31 cellular contexts compared by ENCODE assay signal in genomic region chr4:187135878-187136277, GRCh38.
"Had no signal": no experiment of that assay in that cellular context is flagged by ENCODE, and none has a peak within 500 bp of the region (broad histone marks: within the 10 kb centered on the region; RNA-seq: fewer than 3 reads in every experiment).

No MANE protein-coding gene starts in this region.

- H3K36me3 ChIP-seq: ascending aorta had no signal

- DNase-seq: activated B cell treated with CpG ODN at 0.5 μM for 24 hours; activated CD4-positive, alpha-beta memory T cell treated with anti-CD3 and anti-CD28 coated beads for 36 hours; activated CD4-positive, alpha-beta T cell treated with anti-CD3 and anti-CD28 coated beads for 4 hours; activated CD4-positive, alpha-beta T cell treated with anti-CD3 and anti-CD28 coated beads, Interleukin-2, amount 10 ng/mL, durations not matched to agents 24 days and 14 days; activated CD4-positive, alpha-beta T cell treated with anti-CD3 and anti-CD28 coated beads, Interleukin-2, amount 50 U/mL, for 1 hour; activated CD4-positive, alpha-beta T cell treated with anti-CD3 and anti-CD28 coated beads, Interleukin-2, amount 50 U/mL, for 4 hours; activated CD4-positive, CD25-positive, alpha-beta regulatory T cell treated with anti-CD3 and anti-CD28 coated beads, Interleukin-2, amount 50 U/mL, for 72 hours; activated CD8-positive, alpha-beta memory T cell treated with anti-CD3 and anti-CD28 coated beads, Interleukin-2, amount 50 U/mL, for 48 hours; activated CD8-positive, alpha-beta T cell treated with anti-CD3 and anti-CD28 coated beads for 36 hours; activated effector memory CD4-positive, alpha-beta T cell treated with Interleukin-2 at 50 U/mL for 16 hours; activated gamma-delta T cell; activated naive CD4-positive, alpha-beta T cell treated with anti-CD3 and anti-CD28 coated beads, Interleukin-2, amount 10 ng/mL, durations not matched to agents 7 days and 5 days; activated naive CD4-positive, alpha-beta T cell treated with Interleukin-2 at 50 U/mL for 16 hours; activated naive CD8-positive, alpha-beta T cell treated with anti-CD3 and anti-CD28 coated beads, Interleukin-2, amount 10 ng/mL, durations not matched to agents 7 days and 5 days; activated naive CD8-positive, alpha-beta T cell treated with anti-CD3 and anti-CD28 coated beads, Interleukin-2, amount 50 U/mL, for 24 hours; activated T-cell treated with anti-CD3 and anti-CD28 coated beads, Interleukin-2, amount 50 U/mL, for 24 hours; activated T-cell treated with anti-CD3 and anti-CD28 coated beads, Interleukin-2, amount 50 U/mL, for 48 hours; amygdala; anterior cingulate cortex; central memory CD4-positive, alpha-beta T cell; T-helper 1 cell; T-helper 2 cell; T-helper 9 cell had no signal

- H3K27ac Mint-ChIP-seq: activated B cell treated with CpG ODN at 0.5 μM for 24 hours; activated CD4-positive, alpha-beta memory T cell treated with anti-CD3 and anti-CD28 coated beads for 36 hours; activated CD4-positive, alpha-beta T cell treated with anti-CD3 and anti-CD28 coated beads, Interleukin-2, amount 10 ng/mL, durations not matched to agents 24 days and 14 days; activated CD8-positive, alpha-beta T cell treated with anti-CD3 and anti-CD28 coated beads for 36 hours; activated naive CD4-positive, alpha-beta T cell treated with anti-CD3 and anti-CD28 coated beads, Interleukin-2, amount 10 ng/mL, durations not matched to agents 7 days and 5 days; activated naive CD4-positive, alpha-beta T cell treated with anti-CD3 and anti-CD28 coated beads, Interleukin-2, amount 50 U/mL, for 24 hours; activated naive CD8-positive, alpha-beta T cell; activated naive CD8-positive, alpha-beta T cell treated with anti-CD3 and anti-CD28 coated beads, Interleukin-2, amount 10 ng/mL, durations not matched to agents 7 days and 5 days; activated naive CD8-positive, alpha-beta T cell treated with anti-CD3 and anti-CD28 coated beads, Interleukin-2, amount 50 U/mL, for 24 hours; activated T-cell treated with anti-CD3 and anti-CD28 coated beads, Interleukin-2, amount 50 U/mL, for 24 hours; activated T-helper 2 cell treated with anti-CD3 and anti-CD28 coated beads, Interferon-gamma antibody, Interleukin-2, Interleukin-4, amounts not matched to agents 10 μg/mL and 5 μg/mL and 100 μg/mL, durations not matched to agents 14 hours and 24 hours and 36 hours; brain; T-helper 1 cell treated with Interleukin-12 subunit alpha and Interleukin-12 subunit beta and Interleukin-4 antibody, amounts not matched to agents 30 μg/mL and 1 μg/mL, for 36 hours; T-helper 2 cell treated with Interferon-gamma antibody and Interleukin-4, amounts not matched to agents 5 μg/mL and 100 μg/mL, for 36 hours had no signal

- H3K4me3 Mint-ChIP-seq: activated B cell treated with CpG ODN at 0.5 μM for 24 hours; activated CD4-positive, alpha-beta memory T cell treated with anti-CD3 and anti-CD28 coated beads for 36 hours; activated CD4-positive, alpha-beta T cell treated with anti-CD3 and anti-CD28 coated beads, Interleukin-2, amount 10 ng/mL, durations not matched to agents 24 days and 14 days; activated CD8-positive, alpha-beta T cell treated with anti-CD3 and anti-CD28 coated beads for 36 hours; activated naive CD4-positive, alpha-beta T cell treated with anti-CD3 and anti-CD28 coated beads, Interleukin-2, amount 10 ng/mL, durations not matched to agents 7 days and 5 days; activated naive CD4-positive, alpha-beta T cell treated with anti-CD3 and anti-CD28 coated beads, Interleukin-2, amount 50 U/mL, for 24 hours; activated naive CD8-positive, alpha-beta T cell; activated naive CD8-positive, alpha-beta T cell treated with anti-CD3 and anti-CD28 coated beads, Interleukin-2, amount 10 ng/mL, durations not matched to agents 7 days and 5 days; activated naive CD8-positive, alpha-beta T cell treated with anti-CD3 and anti-CD28 coated beads, Interleukin-2, amount 50 U/mL, for 24 hours; activated T-cell treated with anti-CD3 and anti-CD28 coated beads, Interleukin-2, amount 50 U/mL, for 24 hours; brain; T-helper 1 cell treated with Interleukin-12 subunit alpha and Interleukin-12 subunit beta and Interleukin-4 antibody, amounts not matched to agents 30 μg/mL and 1 μg/mL, for 36 hours; T-helper 2 cell treated with Interferon-gamma antibody and Interleukin-4, amounts not matched to agents 5 μg/mL and 100 μg/mL, for 36 hours had no signal

- H3K36me3 Mint-ChIP-seq: activated CD4-positive, alpha-beta memory T cell treated with anti-CD3 and anti-CD28 coated beads for 36 hours; activated naive CD4-positive, alpha-beta T cell treated with anti-CD3 and anti-CD28 coated beads, Interleukin-2, amount 10 ng/mL, durations not matched to agents 7 days and 5 days; activated naive CD4-positive, alpha-beta T cell treated with anti-CD3 and anti-CD28 coated beads, Interleukin-2, amount 50 U/mL, for 24 hours; activated naive CD8-positive, alpha-beta T cell; activated naive CD8-positive, alpha-beta T cell treated with anti-CD3 and anti-CD28 coated beads, Interleukin-2, amount 10 ng/mL, durations not matched to agents 7 days and 5 days; brain had no signal

- H3K27me3 Mint-ChIP-seq: activated B cell treated with CpG ODN at 0.5 μM for 24 hours; activated CD4-positive, alpha-beta memory T cell treated with anti-CD3 and anti-CD28 coated beads for 36 hours; activated CD4-positive, alpha-beta T cell treated with anti-CD3 and anti-CD28 coated beads, Interleukin-2, amount 10 ng/mL, durations not matched to agents 24 days and 14 days; activated CD8-positive, alpha-beta T cell treated with anti-CD3 and anti-CD28 coated beads for 36 hours; activated naive CD4-positive, alpha-beta T cell treated with anti-CD3 and anti-CD28 coated beads, Interleukin-2, amount 10 ng/mL, durations not matched to agents 7 days and 5 days; activated naive CD4-positive, alpha-beta T cell treated with anti-CD3 and anti-CD28 coated beads, Interleukin-2, amount 50 U/mL, for 24 hours; activated naive CD8-positive, alpha-beta T cell; activated naive CD8-positive, alpha-beta T cell treated with anti-CD3 and anti-CD28 coated beads, Interleukin-2, amount 10 ng/mL, durations not matched to agents 7 days and 5 days; activated naive CD8-positive, alpha-beta T cell treated with anti-CD3 and anti-CD28 coated beads, Interleukin-2, amount 50 U/mL, for 24 hours; activated T-cell treated with anti-CD3 and anti-CD28 coated beads, Interleukin-2, amount 50 U/mL, for 24 hours had no signal

- H3K27me3 ChIP-seq: ascending aorta had no signal

- H3K27ac ChIP-seq: ascending aorta, VCaP had no signal

- H3K4me1 ChIP-seq: ascending aorta had no signal

- H3K4me3 ChIP-seq: ascending aorta had no signal

- H3K4me1 Mint-ChIP-seq: activated B cell treated with CpG ODN at 0.5 μM for 24 hours; activated CD4-positive, alpha-beta T cell treated with anti-CD3 and anti-CD28 coated beads, Interleukin-2, amount 10 ng/mL, durations not matched to agents 24 days and 14 days; activated naive CD4-positive, alpha-beta T cell treated with anti-CD3 and anti-CD28 coated beads, Interleukin-2, amount 10 ng/mL, durations not matched to agents 7 days and 5 days; activated naive CD4-positive, alpha-beta T cell treated with anti-CD3 and anti-CD28 coated beads, Interleukin-2, amount 50 U/mL, for 24 hours; activated naive CD8-positive, alpha-beta T cell treated with anti-CD3 and anti-CD28 coated beads, Interleukin-2, amount 10 ng/mL, durations not matched to agents 7 days and 5 days; activated naive CD8-positive, alpha-beta T cell treated with anti-CD3 and anti-CD28 coated beads, Interleukin-2, amount 50 U/mL, for 24 hours had no signal

- ATAC-seq: activated CD8-positive, alpha-beta T cell treated with anti-CD3 and anti-CD28 coated beads for 36 hours; activated naive CD8-positive, alpha-beta T cell treated with anti-CD3 and anti-CD28 coated beads, Interleukin-2, amount 50 U/mL, for 24 hours had no signal

- H3K9me3 Mint-ChIP-seq: activated B cell treated with CpG ODN at 0.5 μM for 24 hours, brain had no signal

- H3K9me3 ChIP-seq: ascending aorta had no signal
